In genomic region chr2:10712186-10712809, GRCh38 we compare ENCODE assay signal across 21 cellular contexts. TPM values are rescaled to one million over a fixed set of nuclear protein-coding genes. Genes with fewer than 3 reads are reported as not detected.
DNase-seq lines count a peak whose midpoint lies in the region; ATAC-seq and TF ChIP-seq lines count a peak whose summit lies in the region.
"Had no signal": no experiment of that assay in that cellular context is flagged by ENCODE, and none has a peak within 500 bp of the region (broad histone marks: within the 10 kb centered on the region; RNA-seq: fewer than 3 reads in every experiment).

No MANE protein-coding gene starts in this region.

- no peak overlapping the region for H2BK120ac ChIP-seq in IMR-90 (ENCODE audit: low read depth, low read length)

- H3K4me1 ChIP-seq in IMR-90 (ENCODE audit: control insufficient read depth, insufficient read depth, low read length) (no peaks in the 10 kb centered on the region), neural progenitor cell (no peaks in the 10 kb centered on the region)

- CTCF ChIA-PET in activated CD4-positive, alpha-beta memory T cell treated with anti-CD3 and anti-CD28 coated beads for 36 hours (lab: Charles Lee) = interaction anchor here (2.0 kb wide), 1 partner anchor 120 kb away, joined by 6 read pairs; no protein-coding TSS in a partner anchor
- CTCF ChIA-PET in activated CD4-positive, alpha-beta memory T cell treated with anti-CD3 and anti-CD28 coated beads, Interleukin-2, amount 10 ng/mL, durations not matched to agents 7 days and 5 days (lab: Charles Lee) = no interaction called here
- CTCF ChIA-PET in IMR-90 (lab: Yijun Ruan, JAX) = no interaction called here

- no peaks in the 10 kb centered on the region for H3K9me3 Mint-ChIP-seq in activated CD4-positive, alpha-beta memory T cell treated with anti-CD3 and anti-CD28 coated beads for 36 hours
- H3K9me3 Mint-ChIP-seq in activated CD4-positive, alpha-beta memory T cell treated with anti-CD3 and anti-CD28 coated beads, Interleukin-2, amount 10 ng/mL, durations not matched to agents 7 days and 5 days = no peaks in the 10 kb centered on the region
- H3K9me3 Mint-ChIP-seq in activated naive CD8-positive, alpha-beta T cell treated with anti-CD3 and anti-CD28 coated beads, Interleukin-2, amount 50 U/mL, for 24 hours = no peaks in the 10 kb centered on the region
- no peaks in the 10 kb centered on the region for H3K9me3 Mint-ChIP-seq in neural progenitor cell

- no peaks in the 10 kb centered on the region for H3K36me3 ChIP-seq in IMR-90 (ENCODE audit: control insufficient read depth, insufficient read depth, low read length)
- no peaks in the 10 kb centered on the region for H3K36me3 ChIP-seq in neural progenitor cell
- H3K36me3 ChIP-seq: ascending aorta, MG63, transverse colon, WERI-Rb-1 had no signal

- H3K79me2 ChIP-seq in neural progenitor cell (ENCODE audit: low read depth) = no peaks in the 10 kb centered on the region

- no peak overlapping the region for H2BK20ac ChIP-seq in IMR-90 (ENCODE audit: low read depth, low read length)

- peak overlapping the region; percentile 43 for H2AFZ ChIP-seq in IMR-90 (replicated peaks; ENCODE audit: low read length, poor library complexity)
- peak overlapping the region; percentile 72 for H2AFZ ChIP-seq in neural progenitor cell (replicated peaks)

- no peak overlapping the region for H3K9ac ChIP-seq in IMR-90 (ENCODE audit: low read depth, low read length)
- H3K9ac ChIP-seq in neural progenitor cell = no peak overlapping the region

- H3K4me3 ChIP-seq in IMR-90 (ENCODE audit: insufficient read depth, low read depth, low read length) (no peak overlapping the region), neural progenitor cell (no peak overlapping the region)
- H3K4me3 ChIP-seq: ascending aorta, coronary artery, MG63, transverse colon had no signal

- POLR2A ChIA-PET in activated CD4-positive, alpha-beta memory T cell treated with anti-CD3 and anti-CD28 coated beads for 36 hours (lab: Charles Lee) = no interaction called here
- POLR2A ChIA-PET in activated CD4-positive, alpha-beta memory T cell treated with anti-CD3 and anti-CD28 coated beads, Interleukin-2, amount 10 ng/mL, durations not matched to agents 7 days and 5 days (lab: Charles Lee) = no interaction called here
- POLR2A ChIA-PET in IMR-90 (lab: Charles Lee; ENCODE audit: unreplicated experiment) = no interaction called here

- dilution Hi-C loops in IMR-90 (cut with HindIII; ENCODE audit: low sequenced_read_pairs, unreplicated experiment) = no loop called here

- TF ChIP-seq POLR2A in IMR-90 (IDR thresholded peaks at IDR 0.05; ENCODE audit: low read depth, low read length) = no peak

- no peak overlapping the region for H3K18ac ChIP-seq in IMR-90 (ENCODE audit: low read depth, low read length)

- intact Hi-C loops in activated CD4-positive, alpha-beta memory T cell treated with anti-CD3 and anti-CD28 coated beads for 36 hours (cut with micrococcal nuclease) = no loop called here
- intact Hi-C loops in IMR-90 (cut with micrococcal nuclease) = no loop called here

- no peaks in the 10 kb centered on the region; the same call in 1 of the 2 replicates for H4K20me1 ChIP-seq in IMR-90 (ENCODE audit: insufficient read depth, low read length)
- no peaks in the 10 kb centered on the region for H4K20me1 ChIP-seq in neural progenitor cell (ENCODE audit: low read depth)

- no peak overlapping the region for H4K91ac ChIP-seq in IMR-90 (ENCODE audit: insufficient read depth, low read depth, low read length)

- no peak overlapping the region for H4K5ac ChIP-seq in IMR-90 (ENCODE audit: low read depth, low read length)

- H2AK5ac ChIP-seq in IMR-90 (ENCODE audit: low read depth, low read length) = no peak overlapping the region

- H3K79me1 ChIP-seq in IMR-90 (ENCODE audit: low read depth in 1 of 2, low read length in 2 of 2) = no peaks in the 10 kb centered on the region

- H3K36me3 Mint-ChIP-seq in activated CD4-positive, alpha-beta memory T cell treated with anti-CD3 and anti-CD28 coated beads for 36 hours = no peaks in the 10 kb centered on the region
- H3K36me3 Mint-ChIP-seq in activated CD4-positive, alpha-beta memory T cell treated with anti-CD3 and anti-CD28 coated beads, Interleukin-2, amount 10 ng/mL, durations not matched to agents 7 days and 5 days (ENCODE audit: low read depth) = no peaks in the 10 kb centered on the region
- H3K36me3 Mint-ChIP-seq in activated naive CD8-positive, alpha-beta T cell treated with anti-CD3 and anti-CD28 coated beads, Interleukin-2, amount 50 U/mL, for 24 hours (ENCODE audit: low read depth) = no peaks in the 10 kb centered on the region
- H3K36me3 Mint-ChIP-seq in neural progenitor cell = no peaks in the 10 kb centered on the region

- in situ Hi-C loops in IMR-90 (cut with MboI; ENCODE audit: low sequenced_read_pairs) = no loop called here

- TF ChIP-seq CTCF in IMR-90 (conservative IDR thresholded peaks at IDR 0.05; ENCODE audit: low read depth, low read length) (no peak), neural progenitor cell (IDR thresholded peaks at IDR 0.05) (no peak)

- H3K4me1 Mint-ChIP-seq in activated CD4-positive, alpha-beta memory T cell treated with anti-CD3 and anti-CD28 coated beads for 36 hours (ENCODE audit: low read depth) = peaks cover 6% of the 10 kb centered on the region
- H3K4me1 Mint-ChIP-seq in activated CD4-positive, alpha-beta memory T cell treated with anti-CD3 and anti-CD28 coated beads, Interleukin-2, amount 10 ng/mL, durations not matched to agents 7 days and 5 days = peaks cover 8% of the 10 kb centered on the region
- peaks cover 6% of the 10 kb centered on the region for H3K4me1 Mint-ChIP-seq in activated naive CD8-positive, alpha-beta T cell treated with anti-CD3 and anti-CD28 coated beads, Interleukin-2, amount 50 U/mL, for 24 hours
- peaks cover 6% of the 10 kb centered on the region for H3K4me1 Mint-ChIP-seq in neural progenitor cell

- no peaks in the 10 kb centered on the region for H3F3A ChIP-seq in neural progenitor cell (ENCODE audit: low read depth)

- H3K14ac ChIP-seq in IMR-90 (replicated peaks; ENCODE audit: low read depth, low read length) = no peak overlapping the region

- no peak overlapping the region for H4K8ac ChIP-seq in IMR-90 (ENCODE audit: low read depth in 2 of 2, low read length in 2 of 2)

- H3K4me3 Mint-ChIP-seq in activated CD4-positive, alpha-beta memory T cell treated with anti-CD3 and anti-CD28 coated beads for 36 hours = no peak overlapping the region
- no peak overlapping the region for H3K4me3 Mint-ChIP-seq in activated CD4-positive, alpha-beta memory T cell treated with anti-CD3 and anti-CD28 coated beads, Interleukin-2, amount 10 ng/mL, durations not matched to agents 7 days and 5 days
- H3K4me3 Mint-ChIP-seq in activated naive CD8-positive, alpha-beta T cell treated with anti-CD3 and anti-CD28 coated beads, Interleukin-2, amount 50 U/mL, for 24 hours = no peak overlapping the region
- H3K4me3 Mint-ChIP-seq in neural progenitor cell = no peak overlapping the region

- H3K56ac ChIP-seq in IMR-90 (ENCODE audit: extremely low read depth, insufficient read depth, low read length) = no peak overlapping the region

- H3K27me3 ChIP-seq in IMR-90 (ENCODE audit: control insufficient read depth, insufficient read depth, low read length) (peaks cover 40% of the 10 kb centered on the region), neural progenitor cell (peaks cover 27% of the 10 kb centered on the region)
- H3K27me3 ChIP-seq: ascending aorta, MG63 had no signal

- H2AK9ac ChIP-seq in IMR-90 (replicated peaks; ENCODE audit: low read depth, low read length, poor library complexity) = no peak overlapping the region

- H3K27me3 Mint-ChIP-seq in activated CD4-positive, alpha-beta memory T cell treated with anti-CD3 and anti-CD28 coated beads for 36 hours = peaks cover 22% of the 10 kb centered on the region
- H3K27me3 Mint-ChIP-seq in activated CD4-positive, alpha-beta memory T cell treated with anti-CD3 and anti-CD28 coated beads, Interleukin-2, amount 10 ng/mL, durations not matched to agents 7 days and 5 days = peaks cover 31% of the 10 kb centered on the region
- H3K27me3 Mint-ChIP-seq in activated naive CD8-positive, alpha-beta T cell treated with anti-CD3 and anti-CD28 coated beads, Interleukin-2, amount 50 U/mL, for 24 hours = peaks cover 30% of the 10 kb centered on the region
- H3K27me3 Mint-ChIP-seq in neural progenitor cell (ENCODE audit: insufficient read depth, low read depth) = peaks cover 16% of the 10 kb centered on the region

- ATAC-seq in IMR-90 (ENCODE audit: low read depth) = no peak
- peak; percentile 63 for ATAC-seq in activated naive CD8-positive, alpha-beta T cell treated with anti-CD3 and anti-CD28 coated beads, Interleukin-2, amount 50 U/mL, for 24 hours
- ATAC-seq: sciatic nerve had no signal

- 75% methylated on average over 4 of the region's 10 CpGs; no CpG with 5 or more reads in 1 of the 2 experiments for WGBS in IMR-90 (ENCODE audit: extremely low coverage in 2 of 2, insufficient read length in 1 of 2), 2 experiments

- no peak overlapping the region for H3K27ac Mint-ChIP-seq in activated CD4-positive, alpha-beta memory T cell treated with anti-CD3 and anti-CD28 coated beads for 36 hours
- H3K27ac Mint-ChIP-seq in activated CD4-positive, alpha-beta memory T cell treated with anti-CD3 and anti-CD28 coated beads, Interleukin-2, amount 10 ng/mL, durations not matched to agents 7 days and 5 days = no peak overlapping the region
- H3K27ac Mint-ChIP-seq in activated naive CD8-positive, alpha-beta T cell treated with anti-CD3 and anti-CD28 coated beads, Interleukin-2, amount 50 U/mL, for 24 hours = peak overlapping the region; percentile 78
- no peak overlapping the region for H3K27ac Mint-ChIP-seq in neural progenitor cell

- H2BK15ac ChIP-seq in IMR-90 (ENCODE audit: low read depth, low read length) = no peak overlapping the region

- peak; percentile 18 for DNase-seq in activated CD4-positive, alpha-beta memory T cell treated with anti-CD3 and anti-CD28 coated beads for 36 hours
- DNase-seq in activated CD4-positive, alpha-beta memory T cell treated with anti-CD3 and anti-CD28 coated beads, Interleukin-2, amount 10 ng/mL, durations not matched to agents 7 days and 5 days = no peak
- DNase-seq in IMR-90 (no peak), neural progenitor cell (ENCODE audit: low spot score) (no peak), GM19238 (ENCODE audit: insufficient read length, low spot score) (no peak), DMS79 (lab: John Stamatoyannopoulos, UW) (no peak), NCI-H1417 treated with DMSO at 0.1 percent for 48 hours (lab: John Stamatoyannopoulos, UW) (no peak)
- peak; percentile 9 for DNase-seq in activated naive CD8-positive, alpha-beta T cell treated with anti-CD3 and anti-CD28 coated beads, Interleukin-2, amount 50 U/mL, for 24 hours
- DNase-seq: activated T-cell treated with anti-CD3 and anti-CD28 coated beads for 4 hours; GDM1; HCEC 1CT; MG63; NCI-H2029 treated with DMSO at 0.1 percent for 48 hours; stimulated activated CD4-positive, alpha-beta T cell treated with anti-CD3 and anti-CD28 coated beads, Interleukin-4, amount 100 ng/mL, for 24 hours; transverse colon; WERI-Rb-1 had no signal

- H2BK5ac ChIP-seq in IMR-90 (ENCODE audit: low read depth, low read length, poor library complexity, severe bottlenecking) = no peak overlapping the region

- no peak overlapping the region for H3K4ac ChIP-seq in IMR-90 (ENCODE audit: low read depth, low read length)

- no peak overlapping the region for H3K27ac ChIP-seq in IMR-90 (ENCODE audit: insufficient read depth, low read length)
- no peak overlapping the region for H3K27ac ChIP-seq in neural progenitor cell
- H3K27ac ChIP-seq: ascending aorta, coronary artery, transverse colon, WERI-Rb-1 had no signal

- no TSS peak for BruUV-seq in IMR-90 (replicated peaks; lab: Mats Ljungman, UMichigan)

- H3K23ac ChIP-seq in IMR-90 (ENCODE audit: low read depth, low read length) = no peak overlapping the region

- no peak overlapping the region for H3K4me2 ChIP-seq in IMR-90 (ENCODE audit: low read depth, low read length)
- no peak overlapping the region for H3K4me2 ChIP-seq in neural progenitor cell

- H3K9me1 ChIP-seq in IMR-90 (ENCODE audit: insufficient read depth, low read length) = no peaks in the 10 kb centered on the region

- TF ChIP-seq RAD21 in IMR-90 (IDR thresholded peaks at IDR 0.05; ENCODE audit: low read length) = no peak

- H3K9me3 ChIP-seq in IMR-90 (ENCODE audit: control insufficient read depth, insufficient read depth, low read length) (no peaks in the 10 kb centered on the region), neural progenitor cell (ENCODE audit: low read depth) (no peaks in the 10 kb centered on the region)
- H3K9me3 ChIP-seq: ascending aorta, MG63, transverse colon had no signal

RNA-seq across cellular contexts. Expression of gene ATP6V1C2, which starts 9.1 kb away (rescaled TPM):
- total RNA-seq in activated CD4-positive, alpha-beta memory T cell treated with anti-CD3 and anti-CD28 coated beads for 36 hours = not detected
- not detected for total RNA-seq in activated CD4-positive, alpha-beta memory T cell treated with anti-CD3 and anti-CD28 coated beads, Interleukin-2, amount 10 ng/mL, durations not matched to agents 7 days and 5 days
- total RNA-seq in IMR-90 (2012; rRNA removed) (not detected in 2 replicates), neural progenitor cell (ENCODE audit: low replicate concordance) (0.11 and 0.19 TPM in 2 replicates)
- polyA plus RNA-seq in IMR-90 (2012; rRNA removed) = 0.04 TPM in 1 of 2 replicates, not detected in the other
- polyA plus RNA-seq in IMR-90 (2012; cell fraction: cytosol; rRNA removed) = not detected in 2 replicates
- polyA plus RNA-seq in IMR-90 (2012; cell fraction: nucleus; rRNA removed; ENCODE audit: low replicate concordance) = not detected in 2 replicates
- total RNA-seq: A673, epithelial cell of proximal tubule had no signal

RNA-seq across cellular contexts. Expression of gene NOL10, which starts 22.5 kb away (rescaled TPM):
- 10 to 100 TPM; 31.3 to 32.4 TPM for total RNA-seq in activated CD4-positive, alpha-beta memory T cell treated with anti-CD3 and anti-CD28 coated beads for 36 hours
- 10 to 100 TPM; 19.5 to 21.9 TPM for total RNA-seq in activated CD4-positive, alpha-beta memory T cell treated with anti-CD3 and anti-CD28 coated beads, Interleukin-2, amount 10 ng/mL, durations not matched to agents 7 days and 5 days
- 60.5 and 60.9 TPM in 2 replicates for total RNA-seq in IMR-90 (2012; rRNA removed)
- 10.3 and 12.7 TPM in 2 replicates for polyA plus RNA-seq in IMR-90 (2012; rRNA removed)
- polyA plus RNA-seq in IMR-90 (2012; cell fraction: cytosol; rRNA removed) = 2.7 and 3.4 TPM in 2 replicates
- 1.5 and 9.4 TPM in 2 replicates for polyA plus RNA-seq in IMR-90 (2012; cell fraction: nucleus; rRNA removed; ENCODE audit: low replicate concordance)
- 28.5 and 41.9 TPM in 2 replicates for total RNA-seq in neural progenitor cell (ENCODE audit: low replicate concordance)

Comparison
In these comparisons a context has a peak if more than half of its experiments do, and no peak if none do; other contexts are left out.
1. DNase-seq: peak in activated CD4-positive, alpha-beta memory T cell treated with anti-CD3 and anti-CD28 coated beads for 36 hours (single experiment) and activated naive CD8-positive, alpha-beta T cell treated with anti-CD3 and anti-CD28 coated beads, Interleukin-2, amount 50 U/mL, for 24 hours (single experiment); none in activated CD4-positive, alpha-beta memory T cell treated with anti-CD3 and anti-CD28 coated beads, Interleukin-2, amount 10 ng/mL, durations not matched to agents 7 days and 5 days (single experiment), IMR-90 (single experiment), neural progenitor cell (single experiment), GM19238 (single experiment), DMS79 (single experiment) and NCI-H1417 treated with DMSO at 0.1 percent for 48 hours (single experiment).